ENCODE assay signal across 8 cellular contexts in genomic region chr7:67128257-67128656, GRCh38.
DNase-seq lines count a peak whose midpoint lies in the region; ATAC-seq and TF ChIP-seq lines count a peak whose summit lies in the region.
"Not testable (repeated sequence)": the region's sequence is repeated elsewhere in the genome, so short reads cannot be mapped to it uniquely, and the experiment has no call there.

No MANE protein-coding gene starts in this region.

- not testable (repeated sequence) for H3K36me3 ChIP-seq in BLaER1; GM23338 (ENCODE audit: insufficient read depth); naive thymus-derived CD4-positive, alpha-beta T cell (ENCODE audit: control insufficient read depth in 2 of 3, insufficient read depth in 3 of 3, low read length in 3 of 3)

- not testable (repeated sequence) for H3K27ac ChIP-seq in BLaER1
- peak overlapping the region; percentile 84; the same call in 1 of the 2 replicates for H3K27ac ChIP-seq in GM23338 (ENCODE audit: low read depth)
- peak overlapping the region; percentile 72 for H3K27ac ChIP-seq in naive thymus-derived CD4-positive, alpha-beta T cell (ENCODE audit: low read depth, low read length)

- TF ChIP-seq CTCF in GM23338 (conservative IDR thresholded peaks at IDR 0.05; ENCODE audit: low read depth in 2 of 2): not testable (repeated sequence)

- CTCF ChIA-PET in activated CD4-positive, alpha-beta T cell treated with anti-CD3 and anti-CD28 coated beads for 36 hours (lab: Charles Lee); naive thymus-derived CD4-positive, alpha-beta T cell (lab: Charles Lee): not testable (repeated sequence)

- not testable (repeated sequence) for ATAC-seq in GM23338; activated CD4-positive, alpha-beta T cell treated with anti-CD3 and anti-CD28 coated beads for 36 hours; effector memory CD8-positive, alpha-beta T cell (replicated peaks); naive thymus-derived CD4-positive, alpha-beta T cell; stimulated activated memory B cell treated with anti-CD40 and anti-IgM and Interleukin-4, amounts not matched to agents 10 μg/mL and 1 μg/mL and 100 μg/mL, for 72 hours

- H3K36me3 Mint-ChIP-seq in GM23338 (ENCODE audit: low read depth); effector memory CD8-positive, alpha-beta T cell (ENCODE audit: insufficient read depth): not testable (repeated sequence)
- peaks cover 21% of the 10 kb centered on the region for H3K36me3 Mint-ChIP-seq in activated CD4-positive, alpha-beta T cell treated with anti-CD3 and anti-CD28 coated beads for 36 hours (ENCODE audit: low read depth)
- peaks cover 26% of the 10 kb centered on the region for H3K36me3 Mint-ChIP-seq in activated naive CD4-positive, alpha-beta T cell treated with anti-CD3 and anti-CD28 coated beads, Interleukin-2, amount 50 U/mL, for 24 hours
- H3K36me3 Mint-ChIP-seq in naive thymus-derived CD4-positive, alpha-beta T cell: peaks cover 0 to 37% (median 13%) of the 10 kb centered on the region in 5 donors
- peaks cover 29% of the 10 kb centered on the region for H3K36me3 Mint-ChIP-seq in stimulated activated memory B cell treated with anti-CD40 and anti-IgM and Interleukin-4, amounts not matched to agents 10 μg/mL and 1 μg/mL and 100 μg/mL, for 72 hours

- H3K4me3 ChIP-seq in BLaER1; GM23338; naive thymus-derived CD4-positive, alpha-beta T cell (ENCODE audit: low read length): not testable (repeated sequence)

- H2AFZ ChIP-seq in GM23338: not testable (repeated sequence)

- POLR2A ChIA-PET in activated CD4-positive, alpha-beta T cell treated with anti-CD3 and anti-CD28 coated beads for 36 hours (lab: Charles Lee); naive thymus-derived CD4-positive, alpha-beta T cell (lab: Charles Lee): not testable (repeated sequence)

- not testable (repeated sequence) for H3K4me1 Mint-ChIP-seq in GM23338
- peaks cover 33% of the 10 kb centered on the region for H3K4me1 Mint-ChIP-seq in activated CD4-positive, alpha-beta T cell treated with anti-CD3 and anti-CD28 coated beads for 36 hours
- H3K4me1 Mint-ChIP-seq in activated naive CD4-positive, alpha-beta T cell treated with anti-CD3 and anti-CD28 coated beads, Interleukin-2, amount 50 U/mL, for 24 hours: peaks cover 51% of the 10 kb centered on the region
- H3K4me1 Mint-ChIP-seq in effector memory CD8-positive, alpha-beta T cell (ENCODE audit: low read depth in 2 of 2): peaks cover 16 to 19% of the 10 kb centered on the region in 2 donors
- peaks cover 18 to 51% (median 37%) of the 10 kb centered on the region in 7 donors for H3K4me1 Mint-ChIP-seq in naive thymus-derived CD4-positive, alpha-beta T cell
- peaks cover 49% of the 10 kb centered on the region for H3K4me1 Mint-ChIP-seq in stimulated activated memory B cell treated with anti-CD40 and anti-IgM and Interleukin-4, amounts not matched to agents 10 μg/mL and 1 μg/mL and 100 μg/mL, for 72 hours

- not testable (repeated sequence) for H3K79me2 ChIP-seq in GM23338 (replicated peaks; ENCODE audit: insufficient read depth)

- H3F3A ChIP-seq in GM23338 (replicated peaks; ENCODE audit: low read depth): not testable (repeated sequence)

- not testable (repeated sequence) for H3K9me3 ChIP-seq in BLaER1; naive thymus-derived CD4-positive, alpha-beta T cell (ENCODE audit: control insufficient read depth in 2 of 3, low read length in 3 of 3)

- peaks cover 29% of the 10 kb centered on the region for H3K4me1 ChIP-seq in BLaER1
- H3K4me1 ChIP-seq in GM23338 (ENCODE audit: insufficient read depth): not testable (repeated sequence)
- H3K4me1 ChIP-seq in naive thymus-derived CD4-positive, alpha-beta T cell (ENCODE audit: control insufficient read depth in 2 of 2, insufficient read depth in 2 of 2, low read length in 2 of 2): peaks cover 9 to 13% of the 10 kb centered on the region in 2 donors

- not testable (repeated sequence) for H3K9me2 ChIP-seq in GM23338 (ENCODE audit: insufficient read depth)

- peak overlapping the region; percentile 65 for H3K4me2 ChIP-seq in BLaER1
- not testable (repeated sequence) for H3K4me2 ChIP-seq in GM23338

- not testable (repeated sequence) for H4K20me1 ChIP-seq in BLaER1; GM23338 (replicated peaks; ENCODE audit: insufficient read depth)

- H3K9ac ChIP-seq in BLaER1: not testable (repeated sequence)

- H3K27me3 Mint-ChIP-seq in GM23338 (ENCODE audit: insufficient read depth, low read depth, poor library complexity); activated CD4-positive, alpha-beta T cell treated with anti-CD3 and anti-CD28 coated beads for 36 hours; activated naive CD4-positive, alpha-beta T cell treated with anti-CD3 and anti-CD28 coated beads, Interleukin-2, amount 50 U/mL, for 24 hours; effector memory CD8-positive, alpha-beta T cell; naive thymus-derived CD4-positive, alpha-beta T cell; stimulated activated memory B cell treated with anti-CD40 and anti-IgM and Interleukin-4, amounts not matched to agents 10 μg/mL and 1 μg/mL and 100 μg/mL, for 72 hours: not testable (repeated sequence)

- not testable (repeated sequence) for H3K27ac Mint-ChIP-seq in GM23338
- H3K27ac Mint-ChIP-seq in activated CD4-positive, alpha-beta T cell treated with anti-CD3 and anti-CD28 coated beads for 36 hours: peak overlapping the region; percentile 98
- H3K27ac Mint-ChIP-seq in activated naive CD4-positive, alpha-beta T cell treated with anti-CD3 and anti-CD28 coated beads, Interleukin-2, amount 50 U/mL, for 24 hours: peak overlapping the region; percentile 96
- H3K27ac Mint-ChIP-seq in effector memory CD8-positive, alpha-beta T cell: peak overlapping the region; percentile 94 to 99
- peak overlapping the region; percentile 7 to 99 (median 96) for H3K27ac Mint-ChIP-seq in naive thymus-derived CD4-positive, alpha-beta T cell
- H3K27ac Mint-ChIP-seq in stimulated activated memory B cell treated with anti-CD40 and anti-IgM and Interleukin-4, amounts not matched to agents 10 μg/mL and 1 μg/mL and 100 μg/mL, for 72 hours: peak overlapping the region; percentile 87

- not testable (repeated sequence) for H3K9me3 Mint-ChIP-seq in GM23338; activated CD4-positive, alpha-beta T cell treated with anti-CD3 and anti-CD28 coated beads for 36 hours (ENCODE audit: low read depth); activated naive CD4-positive, alpha-beta T cell treated with anti-CD3 and anti-CD28 coated beads, Interleukin-2, amount 50 U/mL, for 24 hours; effector memory CD8-positive, alpha-beta T cell; naive thymus-derived CD4-positive, alpha-beta T cell; stimulated activated memory B cell treated with anti-CD40 and anti-IgM and Interleukin-4, amounts not matched to agents 10 μg/mL and 1 μg/mL and 100 μg/mL, for 72 hours

- intact Hi-C loops in activated CD4-positive, alpha-beta T cell treated with anti-CD3 and anti-CD28 coated beads for 36 hours (cut with DNase I, micrococcal nuclease): not testable (repeated sequence)
- intact Hi-C loops in naive thymus-derived CD4-positive, alpha-beta T cell (cut with micrococcal nuclease): loop anchor here in 1 of 2 donors (5.0 to 10.0 kb wide), 2 partner anchors 34 to 177 kb away; no protein-coding TSS in a partner anchor

- not testable (repeated sequence) for H3K4me3 Mint-ChIP-seq in GM23338; stimulated activated memory B cell treated with anti-CD40 and anti-IgM and Interleukin-4, amounts not matched to agents 10 μg/mL and 1 μg/mL and 100 μg/mL, for 72 hours
- H3K4me3 Mint-ChIP-seq in activated CD4-positive, alpha-beta T cell treated with anti-CD3 and anti-CD28 coated beads for 36 hours: peak overlapping the region; percentile 68
- peak overlapping the region; percentile 76 for H3K4me3 Mint-ChIP-seq in activated naive CD4-positive, alpha-beta T cell treated with anti-CD3 and anti-CD28 coated beads, Interleukin-2, amount 50 U/mL, for 24 hours
- peak overlapping the region in 1 of 2 donors; percentile 45 for H3K4me3 Mint-ChIP-seq in effector memory CD8-positive, alpha-beta T cell
- peak overlapping the region in 9 of 10 donors; percentile 30 to 86 (median 81) for H3K4me3 Mint-ChIP-seq in naive thymus-derived CD4-positive, alpha-beta T cell

- not testable (repeated sequence) for DNase-seq in GM23338 (ENCODE audit: low spot score); activated CD4-positive, alpha-beta T cell treated with anti-CD3 and anti-CD28 coated beads for 36 hours; effector memory CD8-positive, alpha-beta T cell; naive thymus-derived CD4-positive, alpha-beta T cell
- DNase-seq in OCI-M1 (lab: John Stamatoyannopoulos, UW): peak; percentile 49

- not testable (repeated sequence) for H3K27me3 ChIP-seq in BLaER1; GM23338 (ENCODE audit: insufficient read depth); naive thymus-derived CD4-positive, alpha-beta T cell (ENCODE audit: control insufficient read depth in 2 of 2, insufficient read depth in 2 of 2, low read length in 2 of 2)
